ENCODE assay signal across 21 cellular contexts in the genomic region with DNA sequence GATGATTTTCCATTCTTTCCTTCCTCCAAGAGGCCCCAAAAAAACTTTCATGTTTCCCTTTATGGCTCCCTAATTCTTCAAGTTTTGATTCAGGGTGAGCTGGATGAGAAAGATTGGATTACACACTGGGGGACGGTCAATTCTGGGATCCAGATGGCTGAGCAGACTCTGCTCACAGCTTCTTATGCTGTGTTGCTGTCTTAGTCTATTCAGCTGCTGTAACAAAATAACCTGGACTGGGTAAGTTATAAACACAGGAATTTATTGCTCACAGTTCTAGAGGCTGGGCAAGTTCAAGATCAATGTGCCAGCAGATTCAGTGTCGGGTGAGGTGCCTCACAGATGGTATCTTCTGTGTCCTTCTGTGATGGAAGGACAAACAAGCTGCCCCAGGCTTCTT.
"Had no signal": no experiment of that assay in that cellular context is flagged by ENCODE, and none has a peak within 500 bp of the region (broad histone marks: within the 10 kb centered on the region; RNA-seq: fewer than 3 reads in every experiment).

No MANE protein-coding gene starts in this region.

- ATAC-seq: left ventricle myocardium superior, lower lobe of right lung, mucosa of descending colon, psoas muscle, right cardiac atrium had no signal

- H3K9me3 ChIP-seq: lower lobe of right lung, mucosa of descending colon, psoas muscle, stomach, thyroid gland had no signal

- DNase-seq: cortex of kidney; dorsolateral prefrontal cortex; effector CD4-positive, alpha-beta T cell; left ventricle myocardium superior; lower lobe of right lung; mucosa of descending colon; naive B cell; nephron progenitor cell; nucleus accumbens; psoas muscle; right cardiac atrium; stimulated activated CD4-positive, alpha-beta T cell treated with anti-CD3 and anti-CD28 coated beads, Interleukin-12 subunit alpha, Interleukin-12 subunit beta, amount 100 ng/mL, for 4 hours; stimulated activated CD4-positive, alpha-beta T cell treated with anti-CD3 and anti-CD28 coated beads, Interleukin-1b, Interleukin-23, amount 100 ng/mL, for 48 hours; stimulated activated CD4-positive, alpha-beta T cell treated with anti-CD3 and anti-CD28 coated beads, Interleukin-4, amount 100 ng/mL, for 1 hour; stimulated activated CD8-positive, alpha-beta memory T cell treated with anti-CD3 and anti-CD28 coated beads, Interleukin-4, amount 100 ng/mL, for 48 hours; stimulated activated naive CD4-positive, alpha-beta T cell treated with Interleukin-2 at 50 U/mL for 16 hours; stomach; thyroid gland had no signal

- H3K4me3 ChIP-seq: dorsolateral prefrontal cortex, lower lobe of right lung, mucosa of descending colon, psoas muscle, smooth muscle cell, stomach, thyroid gland had no signal

- H3K27ac Mint-ChIP-seq: memory B cell, nephron progenitor cell had no signal

- H3K4me1 Mint-ChIP-seq: memory B cell, naive B cell had no signal

- H3K36me3 Mint-ChIP-seq: memory B cell, naive B cell had no signal

- H3K36me3 ChIP-seq: lower lobe of right lung, stomach, thyroid gland had no signal

- H3K27me3 ChIP-seq: stomach, thyroid gland had no signal

- FAIRE-seq: frontal cortex had no signal

- H3K4me3 Mint-ChIP-seq: memory B cell, naive B cell, nephron progenitor cell had no signal

- H3K4me1 ChIP-seq: psoas muscle had no signal

- H3K27ac ChIP-seq: dorsolateral prefrontal cortex, lower lobe of right lung, psoas muscle, stomach, thyroid gland had no signal

- H3K9me3 Mint-ChIP-seq: memory B cell, naive B cell, nephron progenitor cell had no signal

- H3K4me2 ChIP-seq: smooth muscle cell had no signal
